33 cellular contexts compared by ENCODE assay signal in the genomic region with DNA sequence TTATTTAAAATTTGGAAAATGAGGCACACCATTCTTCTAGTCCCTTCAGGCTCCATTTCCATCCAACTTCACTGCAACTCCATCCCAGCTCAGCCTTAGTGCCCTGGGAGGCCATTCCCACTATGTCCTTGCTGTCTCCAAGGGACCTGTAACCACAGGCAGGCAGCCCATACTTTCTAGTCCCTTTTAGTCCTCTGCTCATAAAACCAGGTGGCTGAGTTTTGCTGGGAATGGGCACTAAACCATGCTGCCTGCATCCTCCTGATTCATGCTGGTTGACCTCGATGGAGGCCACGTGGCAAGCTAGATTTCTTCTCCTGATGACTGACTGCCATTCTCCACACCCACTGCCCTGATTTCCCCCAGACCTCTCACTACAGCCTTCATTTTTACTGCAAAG. TPM values are rescaled to one million over a fixed set of nuclear protein-coding genes. Genes with fewer than 3 reads are reported as not detected.
"Had no signal": no experiment of that assay in that cellular context is flagged by ENCODE, and none has a peak within 500 bp of the region (broad histone marks: within the 10 kb centered on the region; RNA-seq: fewer than 3 reads in every experiment).

No MANE protein-coding gene starts in this region.

- H3K27ac Mint-ChIP-seq: activated naive CD4-positive, alpha-beta T cell treated with anti-CD3 and anti-CD28 coated beads, Interleukin-2, amount 10 ng/mL, durations not matched to agents 7 days and 5 days; activated naive CD8-positive, alpha-beta T cell treated with anti-CD3 and anti-CD28 coated beads, Interleukin-2, amount 10 ng/mL, durations not matched to agents 7 days and 5 days; WTC11 had no signal

- H3K4me3 ChIP-seq: ascending aorta, body of pancreas, MG63, SJSA1 had no signal

- H3K4me1 ChIP-seq: ascending aorta, body of pancreas, SJSA1 had no signal

- H3K27me3 ChIP-seq: ascending aorta, body of pancreas, MG63, SJSA1 had no signal

- H3K9me3 Mint-ChIP-seq: activated naive CD4-positive, alpha-beta T cell treated with anti-CD3 and anti-CD28 coated beads, Interleukin-2, amount 10 ng/mL, durations not matched to agents 7 days and 5 days; activated naive CD8-positive, alpha-beta T cell treated with anti-CD3 and anti-CD28 coated beads, Interleukin-2, amount 10 ng/mL, durations not matched to agents 7 days and 5 days; activated T-cell treated with anti-CD3 and anti-CD28 coated beads, Interleukin-2, amount 50 U/mL, for 4 hours; WTC11 had no signal

- ATAC-seq: activated T-cell treated with anti-CD3 and anti-CD28 coated beads, Interleukin-2, amount 50 U/mL, for 4 hours; body of pancreas; SK-N-SH treated with all-trans-retinoic acid at 6 μM for 48 hours; WTC11 had no signal

- H3K36me3 ChIP-seq: ascending aorta, MG63, SJSA1 had no signal

- H3K9me3 ChIP-seq: ascending aorta, body of pancreas, MG63, SJSA1 had no signal

- FAIRE-seq: bronchial epithelial cell, RCC 7860 had no signal

- DNase-seq: activated CD4-positive, alpha-beta T cell treated with anti-CD3 and anti-CD28 coated beads for 48 hours; activated CD4-positive, alpha-beta T cell treated with anti-CD3 and anti-CD28 coated beads, Interleukin-2, amount 50 U/mL, for 4 hours; activated CD4-positive, CD25-positive, alpha-beta regulatory T cell treated with anti-CD3 and anti-CD28 coated beads, Interleukin-2, amount 50 U/mL, for 72 hours; activated CD8-positive, alpha-beta memory T cell treated with anti-CD3 and anti-CD28 coated beads for 24 hours; activated effector memory CD4-positive, alpha-beta T cell treated with anti-CD3 and anti-CD28 coated beads, Interleukin-2, amount 50 U/mL, for 16 hours; activated naive CD4-positive, alpha-beta T cell treated with anti-CD3 and anti-CD28 coated beads, Interleukin-2, amount 10 ng/mL, durations not matched to agents 7 days and 5 days; activated naive CD8-positive, alpha-beta T cell treated with anti-CD3 and anti-CD28 coated beads, Interleukin-2, amount 10 ng/mL, durations not matched to agents 7 days and 5 days; activated T-cell treated with anti-CD3 and anti-CD28 coated beads, Interleukin-2, amount 50 U/mL, for 4 hours; amniotic stem cell; body of pancreas; central memory CD4-positive, alpha-beta T cell; KG1; MG63; MV-4-11; NCI-H1092 treated with DMSO at 0.1 percent for 48 hours; NCI-H1417 treated with DMSO at 0.1 percent for 48 hours; NCI-H1694; NCI-H2029; NCI-H2107; NCI-H2171 treated with DMSO at 0.1 percent for 48 hours; NCI-H226; NCI-H526 treated with DMSO at 0.1 percent for 48 hours; SHP77; SW 1271; T-helper 9 cell had no signal

- H3K36me3 Mint-ChIP-seq: activated naive CD4-positive, alpha-beta T cell treated with anti-CD3 and anti-CD28 coated beads, Interleukin-2, amount 10 ng/mL, durations not matched to agents 7 days and 5 days; activated naive CD8-positive, alpha-beta T cell treated with anti-CD3 and anti-CD28 coated beads, Interleukin-2, amount 10 ng/mL, durations not matched to agents 7 days and 5 days; WTC11 had no signal

- H3K27ac ChIP-seq: ascending aorta, body of pancreas, SJSA1 had no signal

- H3K4me3 Mint-ChIP-seq: activated naive CD4-positive, alpha-beta T cell treated with anti-CD3 and anti-CD28 coated beads, Interleukin-2, amount 10 ng/mL, durations not matched to agents 7 days and 5 days; activated naive CD8-positive, alpha-beta T cell treated with anti-CD3 and anti-CD28 coated beads, Interleukin-2, amount 10 ng/mL, durations not matched to agents 7 days and 5 days; activated T-cell treated with anti-CD3 and anti-CD28 coated beads, Interleukin-2, amount 50 U/mL, for 4 hours; WTC11 had no signal

RNA-seq across cellular contexts. Expression of gene MYMX, which starts 27.5 kb away (rescaled TPM):
- total RNA-seq: activated naive CD8-positive, alpha-beta T cell treated with anti-CD3 and anti-CD28 coated beads, Interleukin-2, amount 10 ng/mL, durations not matched to agents 7 days and 5 days; activated T-cell treated with anti-CD3 and anti-CD28 coated beads, Interleukin-2, amount 50 U/mL, for 4 hours; bronchial epithelial cell; NCI-H460; T-helper 1 cell treated with Interleukin-12 subunit alpha and Interleukin-12 subunit beta and Interleukin-4 antibody, amounts not matched to agents 30 ng/mL and 1 ng/mL, for 36 hours had no signal

RNA-seq across cellular contexts. Expression of gene CAPN11, which starts 30.6 kb away (rescaled TPM):
- total RNA-seq: activated naive CD8-positive, alpha-beta T cell treated with anti-CD3 and anti-CD28 coated beads, Interleukin-2, amount 10 ng/mL, durations not matched to agents 7 days and 5 days; bronchial epithelial cell; NCI-H460; SJSA1; T-helper 1 cell treated with Interleukin-12 subunit alpha and Interleukin-12 subunit beta and Interleukin-4 antibody, amounts not matched to agents 30 ng/mL and 1 ng/mL, for 36 hours had no signal
